In the genomic region with DNA sequence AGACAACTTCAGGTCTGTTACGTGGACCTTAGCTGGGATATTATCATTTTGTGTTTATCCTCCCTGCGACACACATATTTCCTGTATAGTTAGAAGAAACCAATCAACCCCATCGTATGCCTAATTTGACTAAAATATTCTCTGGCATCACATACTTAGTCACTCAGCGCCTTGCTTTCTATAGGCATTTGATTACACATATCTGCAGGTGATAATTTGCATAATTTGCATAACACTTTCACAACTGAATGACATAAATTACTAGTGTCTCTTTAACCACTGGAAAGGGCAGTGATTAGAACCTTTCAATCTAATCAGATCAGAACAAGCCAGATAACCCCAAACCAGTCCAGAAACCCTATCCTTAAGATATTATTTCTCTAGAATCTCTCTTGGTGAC, we compare ENCODE assay signal across 23 cellular contexts.
"Had no signal": no experiment of that assay in that cellular context is flagged by ENCODE, and none has a peak within 500 bp of the region (broad histone marks: within the 10 kb centered on the region; RNA-seq: fewer than 3 reads in every experiment).

No MANE protein-coding gene starts in this region.

- H3K27me3 ChIP-seq: heart right ventricle, pancreas, tibial artery had no signal

- H3K27ac ChIP-seq: heart right ventricle, pancreas, tibial artery had no signal

- H3K4me1 Mint-ChIP-seq: activated B cell treated with CpG ODN at 0.5 μM for 24 hours; activated CD4-positive, alpha-beta T cell treated with anti-CD3 and anti-CD28 coated beads for 36 hours; activated T-helper 17 cell treated with anti-CD3 and anti-CD28 coated beads, Interleukin-2, amount 50 U/mL, for 72 hours; nephron had no signal

- H3K4me3 Mint-ChIP-seq: activated B cell treated with CpG ODN at 0.5 μM for 24 hours; activated CD4-positive, alpha-beta T cell treated with anti-CD3 and anti-CD28 coated beads for 36 hours; activated T-cell treated with anti-CD3 and anti-CD28 coated beads, Interleukin-2, amount 50 U/mL, for 24 hours; activated T-helper 17 cell treated with anti-CD3 and anti-CD28 coated beads, Interleukin-2, amount 50 U/mL, for 72 hours; brain; nephron had no signal

- H3K9me3 ChIP-seq: heart right ventricle, pancreas, tibial artery had no signal

- H3K27ac Mint-ChIP-seq: activated B cell treated with CpG ODN at 0.5 μM for 24 hours; activated CD4-positive, alpha-beta T cell treated with anti-CD3 and anti-CD28 coated beads for 36 hours; activated naive CD4-positive, alpha-beta T cell treated with anti-CD3 and anti-CD28 coated beads, Interleukin-2, amount 50 U/mL, for 72 hours; activated T-cell treated with anti-CD3 and anti-CD28 coated beads, Interleukin-2, amount 50 U/mL, for 24 hours; activated T-helper 17 cell treated with anti-CD3 and anti-CD28 coated beads, Interleukin-2, amount 50 U/mL, for 72 hours; brain; nephron had no signal

- ATAC-seq: activated CD4-positive, alpha-beta T cell treated with anti-CD3 and anti-CD28 coated beads for 36 hours; activated naive CD4-positive, alpha-beta T cell treated with anti-CD3 and anti-CD28 coated beads, Interleukin-2, amount 50 U/mL, for 72 hours; activated T-helper 17 cell treated with anti-CD3 and anti-CD28 coated beads, Interleukin-2, amount 50 U/mL, for 72 hours; heart right ventricle; left cardiac atrium; pancreas; right cardiac atrium; stimulated activated naive CD8-positive, alpha-beta T cell treated with anti-CD3 and anti-CD28 coated beads, Interleukin-15, Interleukin-2, amounts not matched to agents 100 U/mL and 50 U/mL, for 24 hours had no signal

- H3K9me3 Mint-ChIP-seq: activated B cell treated with CpG ODN at 0.5 μM for 24 hours; activated T-cell treated with anti-CD3 and anti-CD28 coated beads, Interleukin-2, amount 50 U/mL, for 24 hours; activated T-helper 17 cell treated with anti-CD3 and anti-CD28 coated beads, Interleukin-2, amount 50 U/mL, for 72 hours; brain; nephron had no signal

- H3K4me3 ChIP-seq: heart right ventricle, pancreas, tibial artery had no signal

- FAIRE-seq: pancreas had no signal

- H3K4me1 ChIP-seq: heart right ventricle, pancreas, tibial artery had no signal

- H3K36me3 Mint-ChIP-seq: activated naive CD4-positive, alpha-beta T cell treated with anti-CD3 and anti-CD28 coated beads, Interleukin-2, amount 50 U/mL, for 72 hours; brain had no signal

- DNase-seq: activated B cell treated with CpG ODN at 0.5 μM for 24 hours; activated CD4-positive, alpha-beta T cell treated with anti-CD3 and anti-CD28 coated beads for 36 hours; activated CD4-positive, alpha-beta T cell treated with anti-CD3 and anti-CD28 coated beads, Interleukin-2, amount 50 U/mL, for 4 hours; activated CD8-positive, alpha-beta memory T cell treated with anti-CD3 and anti-CD28 coated beads for 24 hours; activated CD8-positive, alpha-beta memory T cell treated with anti-CD3 and anti-CD28 coated beads, Interleukin-2, amount 50 U/mL, for 4 hours; activated T-cell treated with anti-CD3 and anti-CD28 coated beads, Interleukin-2, amount 50 U/mL, for 24 hours; aorta; erythroblast; foreskin fibroblast; heart right ventricle; islet precursor cell; left cardiac atrium; mesenchymal stem cell; pancreas; right cardiac atrium; stimulated activated CD4-positive, alpha-beta T cell treated with anti-CD3 and anti-CD28 coated beads, Interleukin-4, amount 100 ng/mL, for 24 hours; stimulated activated naive CD8-positive, alpha-beta T cell treated with anti-CD3 and anti-CD28 coated beads, Interleukin-15, Interleukin-2, amounts not matched to agents 100 U/mL and 50 U/mL, for 24 hours; substantia nigra; tibial artery had no signal

- H3K36me3 ChIP-seq: heart right ventricle, pancreas, tibial artery had no signal

- H3K27me3 Mint-ChIP-seq: activated B cell treated with CpG ODN at 0.5 μM for 24 hours; activated T-cell treated with anti-CD3 and anti-CD28 coated beads, Interleukin-2, amount 50 U/mL, for 24 hours; activated T-helper 17 cell treated with anti-CD3 and anti-CD28 coated beads, Interleukin-2, amount 50 U/mL, for 72 hours; brain had no signal
